In the genomic region with DNA sequence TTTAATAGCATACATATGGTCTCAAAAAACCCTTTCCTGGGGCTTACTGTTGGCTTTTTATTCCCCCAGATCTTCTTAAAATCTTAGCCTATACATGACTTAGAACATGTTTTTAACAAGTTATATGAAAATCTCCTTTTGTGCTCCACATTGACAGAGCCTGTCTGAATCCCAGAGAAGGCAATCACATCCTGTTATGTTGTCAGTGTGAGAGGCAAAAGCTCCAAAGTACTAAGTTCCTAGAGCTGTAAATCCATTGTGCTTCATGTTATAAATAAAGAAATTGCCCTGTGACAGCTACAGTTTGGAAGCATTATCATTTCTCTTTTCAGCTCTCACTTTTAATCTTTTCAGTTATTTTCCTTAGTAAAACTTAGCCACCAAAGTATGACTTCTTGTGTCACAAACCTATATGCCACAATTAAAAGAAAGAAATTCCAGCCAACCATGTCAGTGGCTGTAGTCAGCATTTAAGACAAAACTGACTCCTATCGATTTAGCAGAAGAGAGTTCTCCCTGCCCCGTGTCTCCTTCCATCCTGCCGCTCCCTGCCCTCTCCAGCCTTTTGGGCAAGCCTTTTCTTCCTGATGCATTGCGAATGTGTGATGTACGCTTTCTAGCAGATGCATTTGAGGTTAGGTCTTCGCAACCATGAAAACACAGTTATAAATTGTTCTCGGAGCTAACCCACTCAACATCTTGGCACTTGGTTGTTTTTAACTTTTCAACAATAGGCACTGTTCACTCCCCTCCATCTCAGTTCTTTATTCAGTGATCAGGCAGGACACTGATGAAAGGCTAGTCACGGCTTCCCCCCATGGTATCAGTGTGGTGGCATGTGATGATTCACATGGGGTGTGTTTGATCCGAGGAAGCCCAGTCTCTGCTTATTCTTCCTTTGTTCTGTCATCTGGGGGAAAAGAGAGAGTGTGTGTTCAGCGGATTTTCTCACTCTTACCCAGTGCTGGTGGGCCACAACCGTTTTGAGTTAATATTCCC, we compare ENCODE assay signal across 11 cellular contexts.
DNase-seq lines count a peak whose midpoint lies in the region; ATAC-seq and TF ChIP-seq lines count a peak whose summit lies in the region.
"Had no signal": no experiment of that assay in that cellular context is flagged by ENCODE, and none has a peak within 500 bp of the region (broad histone marks: within the 10 kb centered on the region; RNA-seq: fewer than 3 reads in every experiment).

No MANE protein-coding gene starts in this region.

- H3K36me3 Mint-ChIP-seq in nephron progenitor cell (ENCODE audit: low read depth) = no peaks in the 10 kb centered on the region
- H3K36me3 Mint-ChIP-seq in activated CD8-positive, alpha-beta T cell treated with anti-CD3 and anti-CD28 coated beads, Interleukin-2, amount 10 ng/mL, durations not matched to agents 7 days and 5 days (ENCODE audit: low read depth) = peaks cover 18% of the 10 kb centered on the region

- no peaks in the 10 kb centered on the region for H3K27me3 Mint-ChIP-seq in nephron progenitor cell (ENCODE audit: low read depth, poor library complexity)
- H3K27me3 Mint-ChIP-seq in activated CD8-positive, alpha-beta T cell treated with anti-CD3 and anti-CD28 coated beads, Interleukin-2, amount 10 ng/mL, durations not matched to agents 7 days and 5 days (ENCODE audit: low read depth) = no peaks in the 10 kb centered on the region

- CTCF ChIA-PET in activated CD8-positive, alpha-beta T cell treated with anti-CD3 and anti-CD28 coated beads, Interleukin-2, amount 10 ng/mL, durations not matched to agents 7 days and 5 days (lab: Charles Lee) = no interaction called here

- H3K4me1 Mint-ChIP-seq in nephron progenitor cell = peaks cover 86% of the 10 kb centered on the region
- peaks cover 25% of the 10 kb centered on the region for H3K4me1 Mint-ChIP-seq in activated CD8-positive, alpha-beta T cell treated with anti-CD3 and anti-CD28 coated beads, Interleukin-2, amount 10 ng/mL, durations not matched to agents 7 days and 5 days (ENCODE audit: low read depth)

- peak overlapping the region; percentile 54 for H3K4me3 Mint-ChIP-seq in nephron progenitor cell
- H3K4me3 Mint-ChIP-seq in activated CD8-positive, alpha-beta T cell treated with anti-CD3 and anti-CD28 coated beads, Interleukin-2, amount 10 ng/mL, durations not matched to agents 7 days and 5 days = no peak overlapping the region
- H3K4me3 Mint-ChIP-seq: activated T-cell treated with anti-CD3 and anti-CD28 coated beads, Interleukin-2, amount 50 U/mL, for 4 hours had no signal

- no peak for TF ChIP-seq CTCF in epithelial cell of esophagus (IDR thresholded peaks at IDR 0.05; ENCODE audit: insufficient read depth, low read depth, low read length, missing control alignments)
- TF ChIP-seq CTCF in nephron progenitor cell (IDR thresholded peaks at IDR 0.05) = no peak

- DNase-seq in Ammon's horn (ENCODE audit: low spot score) = peak; percentile 94
- DNase-seq in RKO (ENCODE audit: low spot score) = peak; percentile 4
- peak; percentile 82 for DNase-seq in epithelial cell of esophagus (ENCODE audit: low read depth)
- no peak for DNase-seq in nephron progenitor cell
- no peak for DNase-seq in NCI-H82 treated with DMSO at 0.1 percent for 48 hours (lab: John Stamatoyannopoulos, UW; ENCODE audit: unreplicated experiment)
- no peak for DNase-seq in activated CD8-positive, alpha-beta T cell treated with anti-CD3 and anti-CD28 coated beads, Interleukin-2, amount 10 ng/mL, durations not matched to agents 7 days and 5 days
- DNase-seq: activated T-cell treated with anti-CD3 and anti-CD28 coated beads, Interleukin-2, amount 50 U/mL, for 4 hours; effector memory CD4-positive, alpha-beta T cell had no signal

- ATAC-seq in activated CD8-positive, alpha-beta T cell treated with anti-CD3 and anti-CD28 coated beads, Interleukin-2, amount 10 ng/mL, durations not matched to agents 7 days and 5 days = no peak
- no peak for ATAC-seq in GM18498 (IDR thresholded peaks at IDR 0.05; ENCODE audit: unreplicated experiment)
- no peak for ATAC-seq in HG03196 (IDR thresholded peaks at IDR 0.05; ENCODE audit: unreplicated experiment)
- ATAC-seq: activated T-cell treated with anti-CD3 and anti-CD28 coated beads, Interleukin-2, amount 50 U/mL, for 4 hours had no signal

- peak overlapping the region; percentile 78 for H3K27ac Mint-ChIP-seq in nephron progenitor cell
- H3K27ac Mint-ChIP-seq in activated CD8-positive, alpha-beta T cell treated with anti-CD3 and anti-CD28 coated beads, Interleukin-2, amount 10 ng/mL, durations not matched to agents 7 days and 5 days = no peak overlapping the region

- H3K4me3 ChIP-seq in epithelial cell of esophagus (ENCODE audit: low read length) = no peak overlapping the region
- H3K4me3 ChIP-seq: lung had no signal

- H3K9me3 Mint-ChIP-seq in nephron progenitor cell = no peaks in the 10 kb centered on the region
- no peaks in the 10 kb centered on the region for H3K9me3 Mint-ChIP-seq in activated CD8-positive, alpha-beta T cell treated with anti-CD3 and anti-CD28 coated beads, Interleukin-2, amount 10 ng/mL, durations not matched to agents 7 days and 5 days (ENCODE audit: insufficient read depth)

- POLR2A ChIA-PET in activated CD8-positive, alpha-beta T cell treated with anti-CD3 and anti-CD28 coated beads, Interleukin-2, amount 10 ng/mL, durations not matched to agents 7 days and 5 days (lab: Charles Lee) = no interaction called here

Comparison
In these comparisons a context has a peak if more than half of its experiments do, and no peak if none do; other contexts are left out.
1. DNase-seq: peak in Ammon's horn (single experiment), RKO (single experiment) and epithelial cell of esophagus (single experiment); none in nephron progenitor cell (single experiment), NCI-H82 treated with DMSO at 0.1 percent for 48 hours (single experiment) and activated CD8-positive, alpha-beta T cell treated with anti-CD3 and anti-CD28 coated beads, Interleukin-2, amount 10 ng/mL, durations not matched to agents 7 days and 5 days (single experiment).